9 cellular contexts compared by ENCODE assay signal in genomic region chr1:169044296-169044695, GRCh38.
DNase-seq lines count a peak whose midpoint lies in the region; ATAC-seq and TF ChIP-seq lines count a peak whose summit lies in the region.
"Had no signal": no experiment of that assay in that cellular context is flagged by ENCODE, and none has a peak within 500 bp of the region (broad histone marks: within the 10 kb centered on the region; RNA-seq: fewer than 3 reads in every experiment).

No MANE protein-coding gene starts in this region.

- DNase-seq in GM10248 (ENCODE audit: extremely low spot score) (peak; percentile 44), GM20000 (ENCODE audit: low spot score) (peak; percentile 41), gastrocnemius medialis (no peak), NCI-H2227 (lab: John Stamatoyannopoulos, UW; ENCODE audit: unreplicated experiment) (no peak), NCI-H2196 (lab: John Stamatoyannopoulos, UW; ENCODE audit: unreplicated experiment) (no peak)
- peak; percentile 68 for DNase-seq in activated CD4-positive, alpha-beta memory T cell treated with anti-CD3 and anti-CD28 coated beads, Interleukin-2, amount 10 ng/mL, durations not matched to agents 7 days and 5 days
- DNase-seq in natural killer cell treated with Interleukin-12 subunit alpha and Interleukin-12 subunit beta and Interleukin-15 and Interleukin-18, amount 100 ng/mL, for 72 hours (ENCODE audit: low spot score): peak; percentile 65

- peaks cover 12% of the 10 kb centered on the region for H3K36me3 Mint-ChIP-seq in activated CD4-positive, alpha-beta memory T cell treated with anti-CD3 and anti-CD28 coated beads, Interleukin-2, amount 10 ng/mL, durations not matched to agents 7 days and 5 days (ENCODE audit: low read depth)
- no peaks in the 10 kb centered on the region for H3K36me3 Mint-ChIP-seq in natural killer cell treated with Interleukin-12 subunit alpha and Interleukin-12 subunit beta and Interleukin-15 and Interleukin-18, amount 100 ng/mL, for 72 hours
- H3K36me3 Mint-ChIP-seq: brain had no signal

- no peaks in the 10 kb centered on the region for H3K36me3 ChIP-seq in gastrocnemius medialis

- peak; percentile 86 for ATAC-seq in HG03520 (IDR thresholded peaks at IDR 0.05; ENCODE audit: unreplicated experiment)
- peak; percentile 95 to 99 for ATAC-seq in natural killer cell treated with Interleukin-12 subunit alpha and Interleukin-12 subunit beta and Interleukin-15 and Interleukin-18, amount 100 ng/mL, for 72 hours
- no peak for ATAC-seq in gastrocnemius medialis

- H3K9me3 Mint-ChIP-seq in activated CD4-positive, alpha-beta memory T cell treated with anti-CD3 and anti-CD28 coated beads, Interleukin-2, amount 10 ng/mL, durations not matched to agents 7 days and 5 days: peaks cover 4% of the 10 kb centered on the region
- H3K9me3 Mint-ChIP-seq in natural killer cell treated with Interleukin-12 subunit alpha and Interleukin-12 subunit beta and Interleukin-15 and Interleukin-18, amount 100 ng/mL, for 72 hours: no peaks in the 10 kb centered on the region

- CTCF ChIA-PET in GM10248 (lab: Yijun Ruan, JAX): interaction anchor here (1.2 to 1.6 kb wide), 4 partner anchors 14 to 50 kb away, joined by 3 read pairs; no protein-coding TSS in a partner anchor
- CTCF ChIA-PET in activated CD4-positive, alpha-beta memory T cell treated with anti-CD3 and anti-CD28 coated beads, Interleukin-2, amount 10 ng/mL, durations not matched to agents 7 days and 5 days (lab: Charles Lee): no interaction called here

- H3K4me3 ChIP-seq in gastrocnemius medialis: no peak overlapping the region

- TF ChIP-seq CTCF in GM10248 (IDR thresholded peaks at IDR 0.05; ENCODE audit: control extremely low read depth, extremely low read depth, low read depth, missing control alignments) (no peak), GM20000 (IDR thresholded peaks at IDR 0.05; ENCODE audit: extremely low read depth, missing control alignments) (no peak), gastrocnemius medialis (IDR thresholded peaks at IDR 0.05 in 4 of 5, conservative IDR thresholded peaks at IDR 0.05 in 1 of 5) (no peak)

- POLR2A ChIA-PET in GM10248 (lab: Yijun Ruan, JAX): no interaction called here
- POLR2A ChIA-PET in activated CD4-positive, alpha-beta memory T cell treated with anti-CD3 and anti-CD28 coated beads, Interleukin-2, amount 10 ng/mL, durations not matched to agents 7 days and 5 days (lab: Charles Lee): no interaction called here

- H3K27ac Mint-ChIP-seq in activated CD4-positive, alpha-beta memory T cell treated with anti-CD3 and anti-CD28 coated beads, Interleukin-2, amount 10 ng/mL, durations not matched to agents 7 days and 5 days: peak overlapping the region; percentile 83
- H3K27ac Mint-ChIP-seq in natural killer cell treated with Interleukin-12 subunit alpha and Interleukin-12 subunit beta and Interleukin-15 and Interleukin-18, amount 100 ng/mL, for 72 hours: peak overlapping the region; percentile 23 to 58

- H3K27ac ChIP-seq in gastrocnemius medialis: no peak overlapping the region

- peaks cover 63% of the 10 kb centered on the region for H3K4me1 Mint-ChIP-seq in activated CD4-positive, alpha-beta memory T cell treated with anti-CD3 and anti-CD28 coated beads, Interleukin-2, amount 10 ng/mL, durations not matched to agents 7 days and 5 days
- H3K4me1 Mint-ChIP-seq in natural killer cell treated with Interleukin-12 subunit alpha and Interleukin-12 subunit beta and Interleukin-15 and Interleukin-18, amount 100 ng/mL, for 72 hours (ENCODE audit: low read depth in 2 of 2): peaks cover 30 to 35% of the 10 kb centered on the region in 2 donors

- in situ Hi-C loops in gastrocnemius medialis (cut with MboI; ENCODE audit: low sequenced_read_pairs in 4 of 4): no loop called here

- H3K9me3 ChIP-seq in gastrocnemius medialis: no peaks in the 10 kb centered on the region

- peak overlapping the region; percentile 8 for H3K4me3 Mint-ChIP-seq in activated CD4-positive, alpha-beta memory T cell treated with anti-CD3 and anti-CD28 coated beads, Interleukin-2, amount 10 ng/mL, durations not matched to agents 7 days and 5 days
- peak overlapping the region; percentile 70 for H3K4me3 Mint-ChIP-seq in natural killer cell treated with Interleukin-12 subunit alpha and Interleukin-12 subunit beta and Interleukin-15 and Interleukin-18, amount 100 ng/mL, for 72 hours
- H3K4me3 Mint-ChIP-seq: brain had no signal

- peaks cover 0 to 14% of the 10 kb centered on the region in 2 donors for H3K4me1 ChIP-seq in gastrocnemius medialis

- H3K27me3 ChIP-seq in gastrocnemius medialis: no peaks in the 10 kb centered on the region

- H3K27me3 Mint-ChIP-seq in activated CD4-positive, alpha-beta memory T cell treated with anti-CD3 and anti-CD28 coated beads, Interleukin-2, amount 10 ng/mL, durations not matched to agents 7 days and 5 days: peaks cover under 1% of the 10 kb centered on the region
- H3K27me3 Mint-ChIP-seq in natural killer cell treated with Interleukin-12 subunit alpha and Interleukin-12 subunit beta and Interleukin-15 and Interleukin-18, amount 100 ng/mL, for 72 hours: no peaks in the 10 kb centered on the region

- no peak for TF ChIP-seq POLR2A in gastrocnemius medialis (IDR thresholded peaks at IDR 0.05)

- intact Hi-C loops in gastrocnemius medialis (cut with DNase I; ENCODE audit: low total_unique reads): no loop called here

Comparison
In these comparisons a context has a peak if more than half of its experiments do, and no peak if none do; other contexts are left out.
1. DNase-seq: peak in GM10248 (single experiment), GM20000 (single experiment), activated CD4-positive, alpha-beta memory T cell treated with anti-CD3 and anti-CD28 coated beads, Interleukin-2, amount 10 ng/mL, durations not matched to agents 7 days and 5 days (single experiment) and natural killer cell treated with Interleukin-12 subunit alpha and Interleukin-12 subunit beta and Interleukin-15 and Interleukin-18, amount 100 ng/mL, for 72 hours (single experiment); none in gastrocnemius medialis (0 of 2), NCI-H2227 (single experiment) and NCI-H2196 (single experiment).
2. ATAC-seq: peak in HG03520 (single experiment) and natural killer cell treated with Interleukin-12 subunit alpha and Interleukin-12 subunit beta and Interleukin-15 and Interleukin-18, amount 100 ng/mL, for 72 hours (2 of 2); none in gastrocnemius medialis (0 of 2).